24 cellular contexts compared by ENCODE assay signal in the genomic region with DNA sequence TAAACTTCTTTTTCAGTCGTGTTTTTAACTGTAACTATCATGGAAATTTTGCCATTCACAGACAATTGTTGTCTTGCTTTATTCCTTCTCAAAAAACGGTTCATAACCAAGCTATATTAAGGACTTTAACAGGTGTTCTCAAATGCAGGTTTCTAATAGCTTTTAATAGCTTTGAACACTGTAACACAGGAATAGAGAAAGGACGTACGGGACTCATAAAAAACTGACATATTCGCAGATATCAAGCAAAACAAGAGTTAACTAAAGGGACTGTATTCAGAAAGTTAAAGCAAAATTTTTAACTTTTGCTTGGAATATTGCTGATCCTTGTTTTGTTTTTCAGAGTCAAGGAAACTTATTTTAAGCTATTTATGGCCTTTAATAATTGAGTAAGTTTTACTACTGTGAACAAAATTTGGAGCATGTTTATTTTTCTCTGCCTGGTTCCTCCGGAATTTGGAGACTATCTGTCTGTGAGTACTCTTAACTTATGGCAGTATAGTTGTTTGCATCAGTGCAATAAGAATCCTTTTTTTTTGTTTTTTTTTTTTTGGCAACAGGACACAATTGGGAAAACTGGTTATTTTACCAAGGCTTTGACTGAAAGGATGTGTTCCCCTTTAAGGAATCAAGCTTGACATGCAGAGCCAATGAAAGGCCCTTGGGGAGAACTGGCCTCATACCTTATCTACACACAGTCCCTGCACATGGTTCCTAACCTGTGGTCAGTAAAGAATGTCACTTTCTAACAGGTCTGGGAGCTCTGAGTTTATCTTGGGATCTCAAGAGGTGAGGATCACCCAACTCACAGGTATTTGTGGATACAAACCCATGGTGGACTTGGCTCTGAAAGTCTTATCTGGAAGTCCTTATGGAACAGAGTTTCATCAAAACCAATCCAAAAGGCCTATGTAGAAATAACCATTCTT. TPM values are rescaled to one million over a fixed set of nuclear protein-coding genes. Genes with fewer than 3 reads are reported as not detected.
A peak's percentile ranks its signal among the peaks of the same experiment; 100 is the strongest.
DNase-seq lines count a peak whose midpoint lies in the region; ATAC-seq and TF ChIP-seq lines count a peak whose summit lies in the region.
"Had no signal": no experiment of that assay in that cellular context is flagged by ENCODE, and none has a peak within 500 bp of the region (broad histone marks: within the 10 kb centered on the region; RNA-seq: fewer than 3 reads in every experiment).

No MANE protein-coding gene starts in this region.

- H3K36me3 ChIP-seq in breast epithelium (no peaks in the 10 kb centered on the region), PC-3 (ENCODE audit: low read depth, low read length) (no peaks in the 10 kb centered on the region)
- H3K36me3 ChIP-seq: stomach, tibial nerve, WERI-Rb-1 had no signal

- TF ChIP-seq POLR2A in breast epithelium (IDR thresholded peaks at IDR 0.05) = no peak

- CTCF ChIA-PET in MCF 10A (lab: Yijun Ruan, JAX) (interaction anchor here (0.6 to 1.1 kb wide), 2 partner anchors 9 to 18 kb away, joined by 3 to 4 read pairs; no protein-coding TSS in a partner anchor), PC-3 (lab: Charles Lee) (no interaction called here)

- peaks cover under 1% of the 10 kb centered on the region for H3F3A ChIP-seq in PC-3 (ENCODE audit: low read length, unreplicated experiment)

- no peaks in the 10 kb centered on the region for H4K20me1 ChIP-seq in PC-3 (ENCODE audit: low read length)

- no TSS peak for BruUV-seq in MCF 10A (replicated peaks; lab: Mats Ljungman, UMichigan)
- BruUV-seq in PC-3 (replicated peaks; lab: Mats Ljungman, UMichigan) = no TSS peak

- TF ChIP-seq CTCF in MCF 10A (IDR thresholded peaks at IDR 0.05; ENCODE audit: unreplicated experiment) = no peak
- no peak for TF ChIP-seq CTCF in breast epithelium (IDR thresholded peaks at IDR 0.05)
- TF ChIP-seq CTCF in PC-3 (conservative IDR thresholded peaks at IDR 0.05; ENCODE audit: low read depth, low read length) = no peak

- H3K27ac ChIP-seq in breast epithelium = no peak overlapping the region
- H3K27ac ChIP-seq in PC-3 (ENCODE audit: low read length) = no peak overlapping the region
- H3K27ac ChIP-seq: stomach, WERI-Rb-1 had no signal

- H3K27me3 ChIP-seq in breast epithelium = no peaks in the 10 kb centered on the region
- no peaks in the 10 kb centered on the region for H3K27me3 ChIP-seq in PC-3 (ENCODE audit: low read length)
- H3K27me3 ChIP-seq: stomach, tibial nerve had no signal

- no peak overlapping the region for H3K4me3 Mint-ChIP-seq in MCF 10A (ENCODE audit: unreplicated experiment)
- H3K4me3 Mint-ChIP-seq in activated T-cell treated with anti-CD3 and anti-CD28 coated beads, Interleukin-2, amount 50 U/mL, for 72 hours = no peak overlapping the region
- H3K4me3 Mint-ChIP-seq: activated CD4-positive, alpha-beta T cell treated with anti-CD3 and anti-CD28 coated beads, Interleukin-2, amount 10 ng/mL, durations not matched to agents 24 days and 14 days; activated naive CD4-positive, alpha-beta T cell treated with anti-CD3 and anti-CD28 coated beads, Interleukin-2, amount 50 U/mL, for 24 hours; dendritic cell treated with granulocyte-macrophage colony-stimulating factor and Interleukin-4, amounts not matched to agents 40 ng/mL and 50 ng/mL, for 4 days; GM23338 had no signal

- H3K36me3 Mint-ChIP-seq in MCF 10A (ENCODE audit: insufficient read depth, unreplicated experiment) = no peaks in the 10 kb centered on the region
- H3K36me3 Mint-ChIP-seq in activated T-cell treated with anti-CD3 and anti-CD28 coated beads, Interleukin-2, amount 50 U/mL, for 72 hours (ENCODE audit: insufficient read depth in 2 of 2) = no peaks in the 10 kb centered on the region
- H3K36me3 Mint-ChIP-seq: activated naive CD4-positive, alpha-beta T cell treated with anti-CD3 and anti-CD28 coated beads, Interleukin-2, amount 50 U/mL, for 24 hours had no signal

- peak overlapping the region; percentile 70 for H3K27ac Mint-ChIP-seq in MCF 10A (ENCODE audit: low read depth, unreplicated experiment)
- H3K27ac Mint-ChIP-seq in activated T-cell treated with anti-CD3 and anti-CD28 coated beads, Interleukin-2, amount 50 U/mL, for 72 hours = no peak overlapping the region
- H3K27ac Mint-ChIP-seq: activated CD4-positive, alpha-beta T cell treated with anti-CD3 and anti-CD28 coated beads, Interleukin-2, amount 10 ng/mL, durations not matched to agents 24 days and 14 days; activated naive CD4-positive, alpha-beta T cell treated with anti-CD3 and anti-CD28 coated beads, Interleukin-2, amount 50 U/mL, for 24 hours; dendritic cell treated with granulocyte-macrophage colony-stimulating factor and Interleukin-4, amounts not matched to agents 40 ng/mL and 50 ng/mL, for 4 days; GM23338 had no signal

- peaks cover 7% of the 10 kb centered on the region for H3K9me3 Mint-ChIP-seq in MCF 10A (ENCODE audit: unreplicated experiment)
- peaks cover 1 to 2% of the 10 kb centered on the region in 2 donors for H3K9me3 Mint-ChIP-seq in activated T-cell treated with anti-CD3 and anti-CD28 coated beads, Interleukin-2, amount 50 U/mL, for 72 hours
- H3K9me3 Mint-ChIP-seq: activated naive CD4-positive, alpha-beta T cell treated with anti-CD3 and anti-CD28 coated beads, Interleukin-2, amount 50 U/mL, for 24 hours had no signal

- H3K9me2 ChIP-seq in PC-3 (replicated peaks; ENCODE audit: low read length) = no peaks in the 10 kb centered on the region

- no peaks in the 10 kb centered on the region for H3K9me3 ChIP-seq in breast epithelium
- H3K9me3 ChIP-seq in PC-3 (ENCODE audit: low read length) = no peaks in the 10 kb centered on the region
- H3K9me3 ChIP-seq: stomach, tibial nerve had no signal

- no peaks in the 10 kb centered on the region for H3K27me3 Mint-ChIP-seq in MCF 10A (ENCODE audit: insufficient read depth, unreplicated experiment)
- H3K27me3 Mint-ChIP-seq in activated T-cell treated with anti-CD3 and anti-CD28 coated beads, Interleukin-2, amount 50 U/mL, for 72 hours (ENCODE audit: low read depth) = no peaks in the 10 kb centered on the region
- H3K27me3 Mint-ChIP-seq: activated CD4-positive, alpha-beta T cell treated with anti-CD3 and anti-CD28 coated beads, Interleukin-2, amount 10 ng/mL, durations not matched to agents 24 days and 14 days; activated naive CD4-positive, alpha-beta T cell treated with anti-CD3 and anti-CD28 coated beads, Interleukin-2, amount 50 U/mL, for 24 hours; dendritic cell treated with granulocyte-macrophage colony-stimulating factor and Interleukin-4, amounts not matched to agents 40 ng/mL and 50 ng/mL, for 4 days had no signal

- peaks cover 0 to 6% of the 10 kb centered on the region in 2 donors for H3K4me1 ChIP-seq in breast epithelium
- H3K4me1 ChIP-seq in PC-3 (ENCODE audit: insufficient read depth, low read length) = peaks cover 57% of the 10 kb centered on the region

- no peak overlapping the region for H3K9ac ChIP-seq in PC-3 (ENCODE audit: low read length)

- POLR2A ChIA-PET in MCF 10A (lab: Yijun Ruan, JAX) (interaction anchor here (0.6 to 11.1 kb wide), 6 partner anchors 8 to 79 kb away, joined by 3 to 160 read pairs (median 4); partner anchors contain the start of gene CD46), PC-3 (lab: Charles Lee; ENCODE audit: unreplicated experiment) (no interaction called here)

- peak overlapping the region; percentile 45 for H3K4me2 ChIP-seq in PC-3 (ENCODE audit: low read length)
- H3K4me2 ChIP-seq: GM23338 had no signal

- H3K79me2 ChIP-seq in PC-3 (ENCODE audit: low read length) = peaks cover 8% of the 10 kb centered on the region; the same call in 1 of the 2 replicates

- DNase-seq in MCF 10A (ENCODE audit: unreplicated experiment) (peak; percentile 15), breast epithelium (ENCODE audit: low spot score in 2 of 2) (no peak), PC-3 (peak; percentile 71), inferior parietal cortex (ENCODE audit: extremely low spot score) (peak; percentile 25), HuH-7.5 (ENCODE audit: low spot score) (no peak), SK-N-DZ (ENCODE audit: low spot score) (no peak), AML-193 (lab: John Stamatoyannopoulos, UW) (no peak)
- DNase-seq in activated T-cell treated with anti-CD3 and anti-CD28 coated beads, Interleukin-2, amount 50 U/mL, for 72 hours = no peak
- DNase-seq: activated CD4-positive, alpha-beta T cell treated with anti-CD3 and anti-CD28 coated beads, Interleukin-2, amount 10 ng/mL, durations not matched to agents 24 days and 14 days; anterior cingulate cortex; central memory CD4-positive, alpha-beta T cell; mammary epithelial cell; NCI-H1694; NCI-H2171; NCI-H524; NK-92 treated with Interleukin-12 subunit alpha and Interleukin-12 subunit beta, amount 100 ng/mL, for 24 hours; stomach; T-helper 2 cell; WERI-Rb-1 had no signal

- H3K4me1 Mint-ChIP-seq in MCF 10A (ENCODE audit: insufficient read depth, unreplicated experiment) = peaks cover 56% of the 10 kb centered on the region
- peaks cover 22% of the 10 kb centered on the region for H3K4me1 Mint-ChIP-seq in activated T-cell treated with anti-CD3 and anti-CD28 coated beads, Interleukin-2, amount 50 U/mL, for 72 hours (ENCODE audit: low read depth)

- H3K4me3 ChIP-seq in breast epithelium (no peak overlapping the region), PC-3 (ENCODE audit: low read length) (no peak overlapping the region)
- H3K4me3 ChIP-seq: GM23338, stomach, tibial nerve had no signal

- H2AFZ ChIP-seq in PC-3 (ENCODE audit: low read length) = no peak overlapping the region
- H2AFZ ChIP-seq: GM23338 had no signal

- no peak for ATAC-seq in PC-3
- ATAC-seq in activated T-cell treated with anti-CD3 and anti-CD28 coated beads, Interleukin-2, amount 50 U/mL, for 72 hours (replicated peaks in 1 of 2) = no peak
- ATAC-seq: GM23338, sciatic nerve had no signal

- intact Hi-C loops in MCF 10A (cut with micrococcal nuclease) = no loop called here
- intact Hi-C loops in breast epithelium (cut with DNase I; ENCODE audit: low total_unique reads) = no loop called here
- intact Hi-C loops in PC-3 (cut with micrococcal nuclease) = loop anchor here (2.0 kb wide), 1 partner anchor 35 kb away; no protein-coding TSS in a partner anchor

RNA-seq across cellular contexts. Expression of gene CD46, which starts 5.8 kb away (rescaled TPM):
- total RNA-seq in MCF 10A (2022) = 181 and 184 TPM in 2 replicates
- 100 to 1,000 TPM; 203 to 283 (median 204) TPM for total RNA-seq in breast epithelium
- 116 and 119 TPM in 2 replicates for total RNA-seq in PC-3 (2014; rRNA removed)
- 60.0 and 70.5 TPM in 2 replicates for polyA plus RNA-seq in SK-N-DZ (2014; cell fraction: cytosol; rRNA removed)
- 383 and 470 TPM in 2 replicates for polyA plus RNA-seq in SK-N-DZ (2014; cell fraction: nucleus; rRNA removed)
- total RNA-seq in activated T-cell treated with anti-CD3 and anti-CD28 coated beads, Interleukin-2, amount 50 U/mL, for 72 hours = 100 to 1,000 TPM; 108 to 120 TPM

Comparison
In these comparisons a context has a peak if more than half of its experiments do, and no peak if none do; other contexts are left out.
1. DNase-seq: peak in MCF 10A (single experiment), PC-3 (single experiment) and inferior parietal cortex (single experiment); none in breast epithelium (0 of 2), HuH-7.5 (single experiment), SK-N-DZ (single experiment), AML-193 (0 of 2) and activated T-cell treated with anti-CD3 and anti-CD28 coated beads, Interleukin-2, amount 50 U/mL, for 72 hours (0 of 2).